In genomic region chr7:141355057-141355456, GRCh38 we compare ENCODE assay signal across 16 cellular contexts.
A peak's percentile ranks its signal among the peaks of the same experiment; 100 is the strongest.
DNase-seq lines count a peak whose midpoint lies in the region; ATAC-seq and TF ChIP-seq lines count a peak whose summit lies in the region.
"Had no signal": no experiment of that assay in that cellular context is flagged by ENCODE, and none has a peak within 500 bp of the region (broad histone marks: within the 10 kb centered on the region; RNA-seq: fewer than 3 reads in every experiment).

No MANE protein-coding gene starts in this region.

- POLR2A ChIA-PET in PC-3 (lab: Charles Lee; ENCODE audit: unreplicated experiment): no interaction called here

- no peaks in the 10 kb centered on the region for H3K9me3 ChIP-seq in PC-3 (ENCODE audit: low read length)
- H3K9me3 ChIP-seq: stomach had no signal

- DNase-seq in ELR (ENCODE audit: low read depth) (peak; percentile 27), PC-3 (peak; percentile 31), dorsolateral prefrontal cortex (no peak), osteocyte (ENCODE audit: extremely low spot score, unreplicated experiment) (no peak), HuH-7.5 (ENCODE audit: low spot score) (no peak), NCI-H345 (lab: John Stamatoyannopoulos, UW) (no peak), LoVo (ENCODE audit: low spot score) (no peak)
- DNase-seq: activated CD8-positive, alpha-beta memory T cell treated with anti-CD3 and anti-CD28 coated beads, Interleukin-2, amount 10 ng/mL, durations not matched to agents 7 days and 5 days; activated naive CD4-positive, alpha-beta T cell treated with anti-CD3 and anti-CD28 coated beads, Interleukin-2, amount 10 ng/mL, durations not matched to agents 7 days and 5 days; CD4-positive, alpha-beta memory T cell; glutamatergic neuron; natural killer cell; NCI-H1048; NCI-H510A; SIG-M5; stomach had no signal

- no peaks in the 10 kb centered on the region for H4K20me1 ChIP-seq in PC-3 (ENCODE audit: low read length)

- no peak overlapping the region for H2AFZ ChIP-seq in PC-3 (ENCODE audit: low read length)

- intact Hi-C loops in PC-3 (cut with micrococcal nuclease) (no loop called here), dorsolateral prefrontal cortex (cut with DNase I) (no loop called here)

- H3K4me3 ChIP-seq in PC-3 (ENCODE audit: low read length) (no peak overlapping the region), dorsolateral prefrontal cortex (no peak overlapping the region)
- H3K4me3 ChIP-seq: stomach had no signal

- TF ChIP-seq CTCF in PC-3 (conservative IDR thresholded peaks at IDR 0.05; ENCODE audit: low read depth, low read length): no peak
- TF ChIP-seq CTCF in dorsolateral prefrontal cortex (IDR thresholded peaks at IDR 0.05 in 54 of 56, conservative IDR thresholded peaks at IDR 0.05 in 2 of 56; ENCODE audit: low read depth in 1 of 56, partially characterized antibody in 56 of 56): no peak
- TF ChIP-seq CTCF in osteocyte (IDR thresholded peaks at IDR 0.05): no peak

- peak overlapping the region; percentile 3 for H3K27ac Mint-ChIP-seq in osteocyte (ENCODE audit: unreplicated experiment)
- H3K27ac Mint-ChIP-seq: activated CD8-positive, alpha-beta memory T cell treated with anti-CD3 and anti-CD28 coated beads, Interleukin-2, amount 10 ng/mL, durations not matched to agents 7 days and 5 days; activated naive CD4-positive, alpha-beta T cell treated with anti-CD3 and anti-CD28 coated beads, Interleukin-2, amount 10 ng/mL, durations not matched to agents 7 days and 5 days; CD4-positive, alpha-beta memory T cell; natural killer cell had no signal

- peaks cover 12% of the 10 kb centered on the region for H3K27me3 Mint-ChIP-seq in osteocyte (ENCODE audit: unreplicated experiment)

- no peaks in the 10 kb centered on the region for H3K9me2 ChIP-seq in PC-3 (replicated peaks; ENCODE audit: low read length)

- BruUV-seq in PC-3 (replicated peaks; lab: Mats Ljungman, UMichigan): no TSS peak

- no peaks in the 10 kb centered on the region for H3F3A ChIP-seq in PC-3 (ENCODE audit: low read length, unreplicated experiment)

- no peak for ATAC-seq in PC-3
- ATAC-seq: activated CD8-positive, alpha-beta memory T cell treated with anti-CD3 and anti-CD28 coated beads, Interleukin-2, amount 10 ng/mL, durations not matched to agents 7 days and 5 days had no signal

- no peak overlapping the region for H3K9ac ChIP-seq in PC-3 (ENCODE audit: low read length)

- H3K27ac ChIP-seq in PC-3 (ENCODE audit: low read length) (no peak overlapping the region), dorsolateral prefrontal cortex (peak overlapping the region in 46 of 59 donors; percentile 1 to 79 (median 49))
- H3K27ac ChIP-seq: stomach had no signal

- no peak overlapping the region for H3K4me2 ChIP-seq in PC-3 (ENCODE audit: low read length)

- no peaks in the 10 kb centered on the region for H3K9me3 Mint-ChIP-seq in osteocyte (ENCODE audit: unreplicated experiment)
- H3K9me3 Mint-ChIP-seq: activated naive CD4-positive, alpha-beta T cell treated with anti-CD3 and anti-CD28 coated beads, Interleukin-2, amount 10 ng/mL, durations not matched to agents 7 days and 5 days; natural killer cell had no signal

- no peak overlapping the region for H3K4me3 Mint-ChIP-seq in osteocyte (ENCODE audit: unreplicated experiment)
- H3K4me3 Mint-ChIP-seq: activated CD8-positive, alpha-beta memory T cell treated with anti-CD3 and anti-CD28 coated beads, Interleukin-2, amount 10 ng/mL, durations not matched to agents 7 days and 5 days; activated naive CD4-positive, alpha-beta T cell treated with anti-CD3 and anti-CD28 coated beads, Interleukin-2, amount 10 ng/mL, durations not matched to agents 7 days and 5 days; CD4-positive, alpha-beta memory T cell; natural killer cell had no signal

- H3K4me1 ChIP-seq in PC-3 (ENCODE audit: insufficient read depth, low read length): no peaks in the 10 kb centered on the region
- H3K4me1 ChIP-seq: stomach had no signal

- H3K27me3 ChIP-seq in PC-3 (ENCODE audit: low read length) (peaks cover 13% of the 10 kb centered on the region), dorsolateral prefrontal cortex (no peaks in the 10 kb centered on the region)
- H3K27me3 ChIP-seq: stomach had no signal

- CTCF ChIA-PET in PC-3 (lab: Charles Lee): no interaction called here

- no peaks in the 10 kb centered on the region for H3K36me3 ChIP-seq in PC-3 (ENCODE audit: low read depth, low read length)
- H3K36me3 ChIP-seq: stomach had no signal

- no peaks in the 10 kb centered on the region for H3K79me2 ChIP-seq in PC-3 (ENCODE audit: low read length)

- no peaks in the 10 kb centered on the region for H3K36me3 Mint-ChIP-seq in osteocyte (ENCODE audit: unreplicated experiment)
- H3K36me3 Mint-ChIP-seq: activated CD8-positive, alpha-beta memory T cell treated with anti-CD3 and anti-CD28 coated beads, Interleukin-2, amount 10 ng/mL, durations not matched to agents 7 days and 5 days; activated naive CD4-positive, alpha-beta T cell treated with anti-CD3 and anti-CD28 coated beads, Interleukin-2, amount 10 ng/mL, durations not matched to agents 7 days and 5 days; CD4-positive, alpha-beta memory T cell; natural killer cell had no signal

- peaks cover 11% of the 10 kb centered on the region for H3K4me1 Mint-ChIP-seq in osteocyte (ENCODE audit: unreplicated experiment)

Comparison
In these comparisons a context has a peak if more than half of its experiments do, and no peak if none do; other contexts are left out.
1. DNase-seq: peak in ELR (single experiment) and PC-3 (single experiment); none in dorsolateral prefrontal cortex (0 of 10), osteocyte (single experiment), HuH-7.5 (single experiment), NCI-H345 (single experiment) and LoVo (single experiment).